In the genomic region with DNA sequence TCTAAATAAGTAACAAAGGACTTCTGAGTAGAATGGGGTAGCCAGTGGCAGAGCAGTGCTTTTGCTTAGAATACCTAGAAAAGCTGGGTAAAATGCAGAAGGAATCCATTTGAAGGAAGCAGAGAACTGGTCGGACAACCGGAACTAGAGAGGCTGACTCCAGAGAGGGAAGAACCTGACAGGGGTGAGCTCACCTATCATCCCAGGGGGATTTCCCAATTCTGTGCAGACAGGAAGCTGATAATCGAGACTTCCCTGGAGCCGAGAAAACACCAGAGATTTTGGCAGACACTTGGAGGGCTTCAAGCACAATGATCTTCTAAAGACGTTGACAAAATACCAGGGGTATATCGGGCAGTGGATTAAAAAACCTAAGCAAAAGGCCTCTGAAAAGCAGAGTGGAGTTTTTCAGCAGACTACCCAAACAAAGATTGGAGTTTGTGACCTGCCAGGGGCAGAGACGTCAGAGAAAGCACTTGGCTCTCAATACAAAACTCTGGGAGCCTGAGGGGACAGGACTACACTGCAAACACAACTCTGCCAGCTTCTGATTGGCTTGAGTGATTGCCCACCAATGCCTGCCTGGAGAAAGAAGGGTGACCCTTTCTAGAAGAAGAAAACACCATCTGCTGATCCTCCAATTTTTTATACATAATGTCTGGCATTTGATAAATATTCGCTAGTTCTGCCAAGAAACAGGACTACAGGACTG, we compare ENCODE assay signal across 16 cellular contexts.
DNase-seq lines count a peak whose midpoint lies in the region; ATAC-seq, FAIRE-seq and TF ChIP-seq lines count a peak whose summit lies in the region.
"Had no signal": no experiment of that assay in that cellular context is flagged by ENCODE, and none has a peak within 500 bp of the region (broad histone marks: within the 10 kb centered on the region; RNA-seq: fewer than 3 reads in every experiment).

No MANE protein-coding gene starts in this region.

- CTCF ChIA-PET in WTC11 (lab: Charles Lee), result no interaction called here

- no peak for FAIRE-seq in pancreas (lab: Jason Lieb, UNC)
- FAIRE-seq: colon had no signal

- H3K36me3 ChIP-seq in cardiac muscle cell, result peaks cover 61% of the 10 kb centered on the region
- no peaks in the 10 kb centered on the region for H3K36me3 ChIP-seq in pancreas
- H3K36me3 ChIP-seq in spleen, result no peaks in the 10 kb centered on the region
- H3K36me3 ChIP-seq: left lung had no signal

- H3K27ac ChIP-seq in cardiac muscle cell, result peak overlapping the region; percentile 64
- H3K27ac ChIP-seq in pancreas, result peak overlapping the region; percentile 47 to 74 (median 64)
- no peak overlapping the region for H3K27ac ChIP-seq in spleen
- H3K27ac ChIP-seq: left lung, skin epidermis had no signal

- H3K9me3 ChIP-seq in cardiac muscle cell (ENCODE audit: low read depth) (no peaks in the 10 kb centered on the region), pancreas (no peaks in the 10 kb centered on the region), spleen (no peaks in the 10 kb centered on the region)
- H3K9me3 ChIP-seq: left lung had no signal

- WGBS in pancreas, 2 donors, result 34 to 63% methylated on average over 8 of the region's 8 CpGs
- 68 to 93% (median 77%) methylated on average over 8 of the region's 8 CpGs for WGBS in spleen, 5 donors

- intact Hi-C loops in pancreas (cut with DNase I), result no loop called here
- intact Hi-C loops in spleen (cut with DNase I; ENCODE audit: low total_unique reads), result no loop called here

- H3K27ac Mint-ChIP-seq in WTC11, result peak overlapping the region; percentile 75
- no peak overlapping the region for H3K27ac Mint-ChIP-seq in activated naive CD8-positive, alpha-beta T cell treated with anti-CD3 and anti-CD28 coated beads for 36 hours
- H3K27ac Mint-ChIP-seq: T-helper 17 cell had no signal

- POLR2A ChIA-PET in WTC11 (lab: Charles Lee), result no interaction called here

- no peak overlapping the region for H3K4me3 Mint-ChIP-seq in WTC11
- H3K4me3 Mint-ChIP-seq in activated naive CD8-positive, alpha-beta T cell treated with anti-CD3 and anti-CD28 coated beads for 36 hours, result no peak overlapping the region
- H3K4me3 Mint-ChIP-seq: T-helper 17 cell had no signal

- no peak for TF ChIP-seq POLR2A in spleen (IDR thresholded peaks at IDR 0.05)

- ATAC-seq in WTC11 (peak; percentile 43; the same call in 1 of the 2 replicates), pancreas (peak; percentile 86 to 93 (median 88)), GM18519 (IDR thresholded peaks at IDR 0.05; ENCODE audit: low FRiP score, unreplicated experiment) (no peak), GM19035 (IDR thresholded peaks at IDR 0.05; ENCODE audit: unreplicated experiment) (no peak)
- ATAC-seq: left lung; stimulated activated naive CD8-positive, alpha-beta T cell treated with anti-CD3 and anti-CD28 coated beads, Interleukin-15, Interleukin-2, amounts not matched to agents 100 U/mL and 50 U/mL, for 24 hours; T-helper 17 cell had no signal

- no peaks in the 10 kb centered on the region for H3K27me3 ChIP-seq in cardiac muscle cell
- H3K27me3 ChIP-seq in pancreas, result no peaks in the 10 kb centered on the region
- H3K27me3 ChIP-seq in spleen (replicated peaks in 1 of 7), result no peaks in the 10 kb centered on the region
- H3K27me3 ChIP-seq: left lung had no signal

- no peaks in the 10 kb centered on the region for H3K27me3 Mint-ChIP-seq in WTC11 (ENCODE audit: low read depth)
- H3K27me3 Mint-ChIP-seq in activated naive CD8-positive, alpha-beta T cell treated with anti-CD3 and anti-CD28 coated beads for 36 hours, result no peaks in the 10 kb centered on the region

- DNase-seq in ELF-1 (ENCODE audit: low read depth, low spot score) (peak; percentile 61), WTC11 (ENCODE audit: low spot score) (no peak), cardiac muscle cell (ENCODE audit: low read depth in 1 of 2, low spot score in 1 of 2) (no peak), pancreas (peak in 4 of 6 donors; percentile 20 to 48 (median 26)), spleen (no peak)
- DNase-seq in activated naive CD8-positive, alpha-beta T cell treated with anti-CD3 and anti-CD28 coated beads for 36 hours, result no peak
- DNase-seq: activated CD4-positive, alpha-beta T cell treated with anti-CD3 and anti-CD28 coated beads for 48 hours; left lung; NCI-H1105; NCI-H510A treated with DMSO at 0.1 percent for 48 hours; stimulated activated naive CD8-positive, alpha-beta T cell treated with anti-CD3 and anti-CD28 coated beads, Interleukin-15, Interleukin-2, amounts not matched to agents 100 U/mL and 50 U/mL, for 24 hours; T-helper 17 cell had no signal

- TF ChIP-seq CTCF in WTC11 (IDR thresholded peaks at IDR 0.05) (no peak), cardiac muscle cell (IDR thresholded peaks at IDR 0.05; ENCODE audit: low read depth, low read length) (no peak), pancreas (IDR thresholded peaks at IDR 0.05) (no peak), spleen (IDR thresholded peaks at IDR 0.05 in 8 of 11, conservative IDR thresholded peaks at IDR 0.05 in 3 of 11) (no peak)

- H3K4me1 Mint-ChIP-seq in WTC11, result peaks cover 5% of the 10 kb centered on the region
- H3K4me1 Mint-ChIP-seq in activated naive CD8-positive, alpha-beta T cell treated with anti-CD3 and anti-CD28 coated beads for 36 hours, result peaks cover 15% of the 10 kb centered on the region
- H3K4me1 Mint-ChIP-seq: T-helper 17 cell had no signal

- no peaks in the 10 kb centered on the region for H3K36me3 Mint-ChIP-seq in WTC11
- H3K36me3 Mint-ChIP-seq in activated naive CD8-positive, alpha-beta T cell treated with anti-CD3 and anti-CD28 coated beads for 36 hours, result no peaks in the 10 kb centered on the region

- H3K4me1 ChIP-seq in cardiac muscle cell (ENCODE audit: low read depth) (no peaks in the 10 kb centered on the region), pancreas (no peaks in the 10 kb centered on the region), spleen (peaks cover 0 to 6% (median 1%) of the 10 kb centered on the region in 6 donors)
- H3K4me1 ChIP-seq: left lung had no signal

- no peaks in the 10 kb centered on the region for H3K9me3 Mint-ChIP-seq in WTC11
- no peaks in the 10 kb centered on the region for H3K9me3 Mint-ChIP-seq in activated naive CD8-positive, alpha-beta T cell treated with anti-CD3 and anti-CD28 coated beads for 36 hours

- H3K4me3 ChIP-seq in cardiac muscle cell, result no peak overlapping the region
- H3K4me3 ChIP-seq in pancreas, result peak overlapping the region in 2 of 4 donors; percentile 16 to 20
- H3K4me3 ChIP-seq in spleen, result no peak overlapping the region
- H3K4me3 ChIP-seq: left lung, skin epidermis had no signal

TF ChIP-seq in WTC11, 78 proteins besides CTCF, POLR2A, EP300 and RAD21 (continues in another document):
- TF ChIP-seq ZNF416 (CRISPR knock-in tag; IDR thresholded peaks at IDR 0.05) (no peak), ATF6 (CRISPR knock-in tag; IDR thresholded peaks at IDR 0.05) (no peak), MXD4 (CRISPR knock-in tag; IDR thresholded peaks at IDR 0.05; ENCODE audit: borderline replicate concordance) (no peak), TEAD1 (CRISPR knock-in tag; IDR thresholded peaks at IDR 0.05) (no peak), STAT6 (CRISPR knock-in tag; conservative IDR thresholded peaks at IDR 0.05; ENCODE audit: low read depth) (no peak)

Comparison
In these comparisons a context has a peak if more than half of its experiments do, and no peak if none do; other contexts are left out.
1. DNase-seq: peak in ELF-1 (single experiment) and pancreas (4 of 6); none in WTC11 (single experiment), cardiac muscle cell (0 of 2), activated naive CD8-positive, alpha-beta T cell treated with anti-CD3 and anti-CD28 coated beads for 36 hours (single experiment) and spleen (single experiment).
2. ATAC-seq: peak in WTC11 (single experiment) and pancreas (4 of 4); none in GM18519 (single experiment) and GM19035 (single experiment).
3. H3K27ac ChIP-seq: peak in cardiac muscle cell (single experiment) and pancreas (4 of 4); none in spleen (0 of 8).